In the genomic region with DNA sequence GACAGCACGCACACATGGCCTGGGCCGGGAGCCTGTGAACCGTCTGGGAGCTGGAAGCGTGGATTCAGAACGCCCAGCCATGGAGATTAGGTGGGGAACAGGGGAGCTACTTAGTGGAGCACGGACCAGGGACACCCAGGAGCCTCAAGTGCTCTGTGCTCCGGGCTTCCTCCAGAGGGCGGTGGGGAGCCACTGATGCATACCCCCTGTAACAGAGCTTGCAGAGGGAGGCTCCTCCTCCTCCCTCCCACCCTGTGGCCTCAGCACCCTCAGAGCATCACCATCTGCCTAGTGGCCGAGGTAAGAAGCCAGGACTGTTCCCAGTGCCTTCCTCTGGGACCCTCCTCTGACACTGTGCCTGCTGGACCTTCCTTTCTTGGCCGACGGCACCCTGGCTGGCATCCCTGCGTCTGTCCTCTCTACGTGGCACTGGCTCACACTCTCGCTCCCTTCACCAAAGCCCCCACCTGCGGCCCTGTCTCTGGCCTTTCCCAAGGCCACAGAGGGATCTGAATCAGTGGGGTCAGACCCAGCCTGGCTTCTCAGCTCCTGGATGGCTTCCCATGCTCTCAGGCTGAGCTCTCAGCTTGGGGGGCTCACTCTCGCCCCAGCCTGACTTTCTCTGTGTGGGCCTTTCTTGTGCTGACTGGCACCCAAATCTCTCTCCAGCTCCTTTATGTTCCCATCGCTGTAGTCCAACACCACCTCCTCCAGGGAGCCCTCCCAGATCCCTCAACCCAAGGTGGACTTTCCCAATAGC, we compare ENCODE assay signal across 8 cellular contexts.
DNase-seq lines count a peak whose midpoint lies in the region; ATAC-seq and TF ChIP-seq lines count a peak whose summit lies in the region.

No MANE protein-coding gene starts in this region.

- peaks cover 9% of the 10 kb centered on the region for H3K4me1 Mint-ChIP-seq in neural crest cell

- H3K27ac Mint-ChIP-seq in neural crest cell (ENCODE audit: unreplicated experiment): no peak overlapping the region

- in situ Hi-C loops in brain microvascular endothelial cell (cut with HindIII; ENCODE audit: low pct_ligation_motif_present, low sequenced_read_pairs): no loop called here

- no peaks in the 10 kb centered on the region for H3K9me3 Mint-ChIP-seq in neural crest cell

- H3K27me3 Mint-ChIP-seq in neural crest cell (ENCODE audit: low read depth): peaks cover 7% of the 10 kb centered on the region

- no peak overlapping the region for H3K27ac ChIP-seq in brain microvascular endothelial cell

- no peak overlapping the region for H3K4me3 Mint-ChIP-seq in neural crest cell

- H3K36me3 ChIP-seq in brain microvascular endothelial cell (replicated peaks): no peaks in the 10 kb centered on the region

- no peak overlapping the region for H3K4me3 ChIP-seq in brain microvascular endothelial cell (ENCODE audit: low read depth, low read length)

- H3K27me3 ChIP-seq in brain microvascular endothelial cell (replicated peaks): no peaks in the 10 kb centered on the region

- peak; percentile 47 for TF ChIP-seq CTCF in brain microvascular endothelial cell (IDR thresholded peaks at IDR 0.05; ENCODE audit: low read depth, low read length, missing control alignments)
- peak; percentile 71 for TF ChIP-seq CTCF in neural crest cell (conservative IDR thresholded peaks at IDR 0.05)

- DNase-seq in activated naive CD4-positive, alpha-beta T cell treated with Interleukin-2 at 50 U/mL for 16 hours: peak; percentile 18
- no peak for DNase-seq in activated naive CD4-positive, alpha-beta T cell treated with anti-CD3 and anti-CD28 coated beads, Interleukin-2, amount 50 U/mL, for 16 hours
- DNase-seq in NOMO-1 treated with dmso at 0.1 percent for 144 hours (lab: John Stamatoyannopoulos, UW; ENCODE audit: unreplicated experiment) (peak; percentile 1), brain microvascular endothelial cell (peak; percentile 5), neural crest cell (ENCODE audit: low read depth, low spot score) (peak; percentile 73)
- DNase-seq in activated CD4-positive, CD25-positive, alpha-beta regulatory T cell (lab: John Stamatoyannopoulos, UW): no peak

- H3K36me3 Mint-ChIP-seq in neural crest cell (ENCODE audit: low read depth): no peaks in the 10 kb centered on the region

- no peak for ATAC-seq in HG02884 (IDR thresholded peaks at IDR 0.05; ENCODE audit: unreplicated experiment)
- ATAC-seq in HG03571 (IDR thresholded peaks at IDR 0.05; ENCODE audit: unreplicated experiment): no peak

Comparison
In these comparisons a context has a peak if more than half of its experiments do, and no peak if none do; other contexts are left out.
1. DNase-seq: peak in activated naive CD4-positive, alpha-beta T cell treated with Interleukin-2 at 50 U/mL for 16 hours (single experiment), NOMO-1 treated with dmso at 0.1 percent for 144 hours (single experiment), brain microvascular endothelial cell (single experiment) and neural crest cell (single experiment); none in activated naive CD4-positive, alpha-beta T cell treated with anti-CD3 and anti-CD28 coated beads, Interleukin-2, amount 50 U/mL, for 16 hours (single experiment) and activated CD4-positive, CD25-positive, alpha-beta regulatory T cell (0 of 4).